Comparison of ENCODE assay signal across 19 cellular contexts in the genomic region with DNA sequence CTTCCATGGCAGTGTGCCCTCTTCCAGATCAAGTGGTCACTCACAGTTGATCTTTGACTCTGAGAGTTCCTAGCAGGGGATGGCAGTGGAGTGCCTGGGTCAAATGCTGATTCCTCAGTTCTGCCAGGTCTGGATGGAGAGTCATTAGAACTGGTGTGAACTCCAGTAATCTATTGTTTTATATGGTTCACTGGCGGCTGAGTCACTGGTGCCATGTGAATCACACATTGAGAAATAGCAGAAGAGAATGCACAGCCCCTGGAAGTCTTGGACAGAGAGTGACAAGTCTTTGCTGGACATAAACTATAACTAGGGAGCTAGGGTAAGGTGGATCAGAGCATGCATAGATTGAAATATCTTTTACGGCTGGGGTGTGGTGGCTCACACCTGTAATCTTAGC.
DNase-seq lines count a peak whose midpoint lies in the region; ATAC-seq, FAIRE-seq and TF ChIP-seq lines count a peak whose summit lies in the region.
"Had no signal": no experiment of that assay in that cellular context is flagged by ENCODE, and none has a peak within 500 bp of the region (broad histone marks: within the 10 kb centered on the region; RNA-seq: fewer than 3 reads in every experiment).

No MANE protein-coding gene starts in this region.

- H2BK15ac ChIP-seq in H1 (ENCODE audit: low read length) (0 out of 2 replicates have a peak overlapping the region, but pooled peaks have one; percentile 31), mesenchymal stem cell (ENCODE audit: low read depth, poor library complexity, severe bottlenecking) (no peak overlapping the region), H9 (ENCODE audit: low read depth, low read length) (no peak overlapping the region)

- H3K4me2 ChIP-seq in H1 (ENCODE audit: insufficient read depth in 1 of 2, low read depth in 2 of 2, low read length in 2 of 2): no peak overlapping the region
- H3K4me2 ChIP-seq in mesenchymal stem cell (ENCODE audit: low read length, poor library complexity, severe bottlenecking): no peak overlapping the region
- H3K4me2 ChIP-seq in H9 (ENCODE audit: insufficient read depth, insufficient read length, low read length): no peak overlapping the region
- no peak overlapping the region for H3K4me2 ChIP-seq in SK-N-SH

- H3K4me3 Mint-ChIP-seq in H9: no peak overlapping the region
- H3K4me3 Mint-ChIP-seq: activated CD4-positive, alpha-beta memory T cell treated with anti-CD3 and anti-CD28 coated beads for 36 hours; activated T-helper 17 cell treated with anti-CD3 and anti-CD28 coated beads, Interleukin-2, amount 50 U/mL, for 72 hours had no signal

- no peaks in the 10 kb centered on the region for H3K79me1 ChIP-seq in H1 (ENCODE audit: low read depth, low read length)
- H3K79me1 ChIP-seq in mesenchymal stem cell (replicated peaks; ENCODE audit: low read length, poor library complexity, severe bottlenecking): no peaks in the 10 kb centered on the region
- no peaks in the 10 kb centered on the region for H3K79me1 ChIP-seq in H9 (ENCODE audit: insufficient read depth, low read depth, low read length, poor library complexity, severe bottlenecking)

- H3K4me3 ChIP-seq in MG63 (no peak overlapping the region), H1 (ENCODE audit: extremely low read depth in 1 of 4, insufficient read depth in 2 of 4, low read depth in 3 of 4, low read length in 4 of 4) (no peak overlapping the region), mesenchymal stem cell (ENCODE audit: insufficient read depth in 1 of 2, low read depth in 1 of 2, low read length in 2 of 2) (no peak overlapping the region), SK-N-SH (ENCODE audit: low read depth in 2 of 2, low read length in 1 of 2) (no peak overlapping the region)
- H3K4me3 ChIP-seq: SK-N-MC had no signal

- H3K27me3 ChIP-seq in MG63 (no peaks in the 10 kb centered on the region), H1 (replicated peaks in 1 of 4; ENCODE audit: control insufficient read depth in 3 of 4, extremely low read depth in 1 of 4, insufficient read depth in 3 of 4, low read length in 3 of 4) (no peaks in the 10 kb centered on the region), mesenchymal stem cell (ENCODE audit: control insufficient read depth in 1 of 2, insufficient read depth in 1 of 2, low read length in 2 of 2) (no peaks in the 10 kb centered on the region), H9 (ENCODE audit: insufficient read depth, low read length) (peaks cover 2% of the 10 kb centered on the region; the same call in 1 of the 2 replicates), SK-N-SH (ENCODE audit: insufficient read depth) (no peaks in the 10 kb centered on the region)

- TF ChIP-seq RAD21 in H1 (IDR thresholded peaks at IDR 0.05 in 1 of 2, conservative IDR thresholded peaks at IDR 0.05 in 1 of 2; ENCODE audit: low read depth in 2 of 2, low read length in 2 of 2) (no peak), SK-N-SH (IDR thresholded peaks at IDR 0.05; ENCODE audit: low read length) (no peak)

- H3K23me2 ChIP-seq in H1 (ENCODE audit: low read depth, low read length): no peaks in the 10 kb centered on the region
- H3K23me2 ChIP-seq in H9 (ENCODE audit: insufficient read length, low read depth, low read length, poor library complexity, severe bottlenecking): no peaks in the 10 kb centered on the region

- peaks cover 3% of the 10 kb centered on the region in 2 experiments; a peak in 3 of 5 replicates for H3K9me3 Mint-ChIP-seq in H9

- H4K20me1 ChIP-seq in H1 (replicated peaks in 1 of 2; ENCODE audit: control insufficient read depth in 1 of 2, insufficient read depth in 2 of 2, low read length in 2 of 2) (no peaks in the 10 kb centered on the region), H9 (ENCODE audit: control insufficient read depth, insufficient read depth, insufficient read length) (no peaks in the 10 kb centered on the region), SK-N-SH (ENCODE audit: insufficient read depth) (no peaks in the 10 kb centered on the region)

- no peak overlapping the region for H3K27ac Mint-ChIP-seq in H9
- H3K27ac Mint-ChIP-seq: activated CD4-positive, alpha-beta memory T cell treated with anti-CD3 and anti-CD28 coated beads for 36 hours; activated T-helper 17 cell treated with anti-CD3 and anti-CD28 coated beads, Interleukin-2, amount 50 U/mL, for 72 hours had no signal

- DNase-seq in EH (ENCODE audit: low read depth) (peak; percentile 71), MG63 (peak; percentile 54), H1 (ENCODE audit: low read depth in 1 of 2, low spot score in 2 of 2) (no peak), mesenchymal stem cell (peak; percentile 26), H9 (no peak), SK-N-SH (no peak)
- DNase-seq: activated CD4-positive, alpha-beta memory T cell treated with anti-CD3 and anti-CD28 coated beads for 36 hours; C1 segment of cervical spinal cord; DND-41; glutamatergic neuron; left cardiac atrium; NCI-H1048; NK-92 treated with Interleukin-12 subunit alpha and Interleukin-12 subunit beta, amount 100 ng/mL, for 24 hours; stimulated activated CD4-positive, alpha-beta T cell treated with anti-CD3 and anti-CD28 coated beads, Interleukin-15, amount 100 ng/mL, for 24 hours had no signal

- H3K36me3 ChIP-seq in MG63: no peaks in the 10 kb centered on the region
- no peaks in the 10 kb centered on the region for H3K36me3 ChIP-seq in H1 (ENCODE audit: control insufficient read depth in 2 of 4, insufficient read depth in 4 of 4, low read length in 3 of 4)
- no peaks in the 10 kb centered on the region for H3K36me3 ChIP-seq in mesenchymal stem cell (ENCODE audit: control insufficient read depth in 1 of 2, insufficient read depth in 2 of 2, low read depth in 1 of 2, low read length in 2 of 2)
- no peaks in the 10 kb centered on the region for H3K36me3 ChIP-seq in SK-N-SH (replicated peaks in 1 of 2; ENCODE audit: control insufficient read depth in 1 of 2, insufficient read depth in 2 of 2, low read length in 1 of 2)

- POLR2A ChIA-PET in H1 (lab: Charles Lee; ENCODE audit: partially characterized antibody): no interaction called here
- POLR2A ChIA-PET in SK-N-SH (lab: Yijun Ruan, JAX): no interaction called here

- ATAC-seq in GM21528 (IDR thresholded peaks at IDR 0.05; ENCODE audit: low FRiP score, unreplicated experiment) (no peak), HG02623 (IDR thresholded peaks at IDR 0.05; ENCODE audit: unreplicated experiment) (no peak)
- ATAC-seq: activated T-helper 17 cell treated with anti-CD3 and anti-CD28 coated beads, Interleukin-2, amount 50 U/mL, for 72 hours; left cardiac atrium had no signal

- H2AK5ac ChIP-seq in H1 (ENCODE audit: low read depth, low read length): peak overlapping the region; percentile 55; the same call in 1 of the 2 replicates
- H2AK5ac ChIP-seq in mesenchymal stem cell (ENCODE audit: low read length, severe bottlenecking): no peak overlapping the region
- no peak overlapping the region for H2AK5ac ChIP-seq in H9 (ENCODE audit: insufficient read length, low read length)

- H3K56ac ChIP-seq in H1 (replicated peaks; ENCODE audit: insufficient read length, low read depth, low read length) (no peak overlapping the region), H9 (ENCODE audit: insufficient read length, low read depth, low read length) (no peak overlapping the region)

- H3K4me1 ChIP-seq in H1 (replicated peaks in 1 of 4; ENCODE audit: control insufficient read depth in 3 of 4, insufficient read depth in 4 of 4, low read length in 3 of 4): peaks cover 3 to 15% (median 9%) of the 10 kb centered on the region in 4 experiments; a peak in 6 of 7 replicates
- H3K4me1 ChIP-seq in mesenchymal stem cell (ENCODE audit: control insufficient read depth, insufficient read depth, low read depth, low read length): no peaks in the 10 kb centered on the region
- peaks cover 2% of the 10 kb centered on the region; the same call in 1 of the 2 replicates for H3K4me1 ChIP-seq in H9 (ENCODE audit: insufficient read depth, low read length)
- H3K4me1 ChIP-seq in SK-N-SH (ENCODE audit: control insufficient read depth in 1 of 2, insufficient read depth in 2 of 2, low read depth in 1 of 2, low read length in 1 of 2): no peaks in the 10 kb centered on the region

- TF ChIP-seq CTCF in H1 (IDR thresholded peaks at IDR 0.05; ENCODE audit: control extremely low read depth in 1 of 3, insufficient read depth in 1 of 3, low read depth in 1 of 3, low read length in 3 of 3) (no peak), H9 (conservative IDR thresholded peaks at IDR 0.05) (no peak), SK-N-SH (IDR thresholded peaks at IDR 0.05) (no peak)

- H3K9ac ChIP-seq in H1 (replicated peaks in 1 of 4; ENCODE audit: extremely low read depth in 1 of 4, low read depth in 3 of 4, low read length in 3 of 4) (no peak overlapping the region), mesenchymal stem cell (ENCODE audit: low read length) (no peak overlapping the region), H9 (ENCODE audit: extremely low read depth, insufficient read length, low read length) (no peak overlapping the region), SK-N-SH (no peak overlapping the region)
- H3K9ac ChIP-seq: parathyroid adenoma had no signal

- H4K8ac ChIP-seq in H1 (ENCODE audit: extremely low read depth, insufficient read depth, low read length): no peak overlapping the region
- no peak overlapping the region for H4K8ac ChIP-seq in mesenchymal stem cell (ENCODE audit: low read length)
- no peak overlapping the region for H4K8ac ChIP-seq in H9 (replicated peaks; ENCODE audit: insufficient read length, low read depth, low read length)

- TF ChIP-seq EP300 in H1 (IDR thresholded peaks at IDR 0.05; ENCODE audit: borderline replicate concordance in 1 of 2, low read depth in 2 of 2, low read length in 2 of 2): no peak
- no peak for TF ChIP-seq EP300 in SK-N-SH (IDR thresholded peaks at IDR 0.05; ENCODE audit: borderline replicate concordance in 1 of 2, low read depth in 1 of 2, low read length in 1 of 2)

- H4K91ac ChIP-seq in H1 (replicated peaks; ENCODE audit: insufficient read length, low read length) (peak overlapping the region; percentile 39), mesenchymal stem cell (ENCODE audit: low read length) (no peak overlapping the region), H9 (ENCODE audit: insufficient read length, low read depth, low read length) (no peak overlapping the region)

- H3K9me2 ChIP-seq in SK-N-SH: no peaks in the 10 kb centered on the region

- H2AFZ ChIP-seq in H1 (ENCODE audit: low read length) (no peak overlapping the region), mesenchymal stem cell (ENCODE audit: low read depth, low read length) (no peak overlapping the region), H9 (ENCODE audit: low read length) (no peak overlapping the region), SK-N-SH (ENCODE audit: low read depth) (no peak overlapping the region)
- H2AFZ ChIP-seq: parathyroid adenoma had no signal

- H3K14ac ChIP-seq in H1 (ENCODE audit: insufficient read length) (no peak overlapping the region), mesenchymal stem cell (ENCODE audit: low read length in 2 of 2) (no peak overlapping the region), H9 (ENCODE audit: insufficient read depth, low read length) (no peak overlapping the region)

- no peak overlapping the region for H4K5ac ChIP-seq in H1 (ENCODE audit: insufficient read length, low read depth, low read length)
- H4K5ac ChIP-seq in H9 (ENCODE audit: insufficient read length, low read depth, low read length): no peak overlapping the region

- H3K18ac ChIP-seq in H1 (ENCODE audit: extremely low read depth, low read length): no peak overlapping the region
- no peak overlapping the region for H3K18ac ChIP-seq in mesenchymal stem cell (ENCODE audit: low read depth in 1 of 2, low read length in 2 of 2)
- H3K18ac ChIP-seq in H9 (ENCODE audit: insufficient read length, low read depth, low read length): no peak overlapping the region

- H3F3A ChIP-seq in SK-N-SH (replicated peaks; ENCODE audit: insufficient read depth): no peaks in the 10 kb centered on the region

- peak overlapping the region; percentile 73; the same call in 1 of the 2 replicates for H2BK20ac ChIP-seq in H1 (ENCODE audit: low read length)
- no peak overlapping the region for H2BK20ac ChIP-seq in H9 (ENCODE audit: low read depth, low read length, poor library complexity, severe bottlenecking)

- CTCF ChIA-PET in H1 (lab: Charles Lee; ENCODE audit: partially characterized antibody): interaction anchor here (1.0 kb wide), 1 partner anchor 11 kb away, joined by 3 read pairs; no protein-coding TSS in a partner anchor
- CTCF ChIA-PET in SK-N-SH (lab: Yijun Ruan, JAX): no interaction called here

- H2BK5ac ChIP-seq in H1 (ENCODE audit: low read depth, low read length): no peak overlapping the region
- H2BK5ac ChIP-seq in mesenchymal stem cell (ENCODE audit: low read depth, low read length, poor library complexity, severe bottlenecking): no peak overlapping the region
- no peak overlapping the region for H2BK5ac ChIP-seq in H9 (ENCODE audit: insufficient read length, low read length)

- no peak overlapping the region for H3K27ac ChIP-seq in H1 (ENCODE audit: low read depth, low read length)
- no peak overlapping the region for H3K27ac ChIP-seq in mesenchymal stem cell (ENCODE audit: low read length, poor library complexity, severe bottlenecking)
- H3K27ac ChIP-seq in H9 (ENCODE audit: insufficient read length, low read depth, low read length): no peak overlapping the region
- H3K27ac ChIP-seq in SK-N-SH (ENCODE audit: low read depth in 2 of 2, low read length in 1 of 2): no peak overlapping the region
- H3K27ac ChIP-seq: parathyroid adenoma, SK-N-MC had no signal

- FAIRE-seq in H1 (lab: Jason Lieb, UNC): no peak

- H2BK12ac ChIP-seq in H1 (ENCODE audit: low read depth, low read length) (peak overlapping the region; percentile 81; the same call in 1 of the 2 replicates), mesenchymal stem cell (ENCODE audit: low read length in 2 of 2) (no peak overlapping the region), H9 (ENCODE audit: insufficient read length, low read depth, low read length) (no peak overlapping the region)

- H2BK120ac ChIP-seq in H1 (replicated peaks; ENCODE audit: low read depth, low read length): peak overlapping the region; percentile 55
- H2BK120ac ChIP-seq in mesenchymal stem cell (ENCODE audit: low read depth, low read length): no peak overlapping the region
- no peak overlapping the region for H2BK120ac ChIP-seq in H9 (ENCODE audit: low read depth, low read length, poor library complexity, severe bottlenecking)

- no peak for TF ChIP-seq POLR2A in H1 (IDR thresholded peaks at IDR 0.05; ENCODE audit: control extremely low read depth in 1 of 2, low read depth in 2 of 2, low read length in 2 of 2)

- H3K9me3 ChIP-seq in MG63 (no peaks in the 10 kb centered on the region), H1 (ENCODE audit: insufficient read depth in 2 of 2, low read depth in 1 of 2, low read length in 1 of 2) (no peaks in the 10 kb centered on the region), mesenchymal stem cell (ENCODE audit: control insufficient read depth, low read length) (no peaks in the 10 kb centered on the region), H9 (ENCODE audit: control insufficient read depth, low read depth, low read length) (no peaks in the 10 kb centered on the region), SK-N-SH (no peaks in the 10 kb centered on the region)

- peaks cover 7 to 14% (median 8%) of the 10 kb centered on the region in 3 experiments for H3K36me3 Mint-ChIP-seq in H9 (ENCODE audit: insufficient read depth in 1 of 3, low read depth in 3 of 3)
- H3K36me3 Mint-ChIP-seq: activated CD4-positive, alpha-beta memory T cell treated with anti-CD3 and anti-CD28 coated beads for 36 hours had no signal

- 88% methylated on average over 2 of the region's 2 CpGs; no CpG with 5 or more reads in 1 of the 2 experiments for WGBS in H1 (ENCODE audit: extremely low coverage in 1 of 2, insufficient coverage in 1 of 2, insufficient read length in 1 of 2, insufficient replicate concordance in 2 of 2, low coverage in 1 of 2, low lambda C conversion rate in 2 of 2, missing lambda C conversion rate in 1 of 2), 2 experiments
- WGBS in mesenchymal stem cell: 87% methylated on average over 2 of the region's 2 CpGs
- WGBS in H9 (ENCODE audit: extremely low coverage, insufficient read length, low lambda C conversion rate): no CpG with 5 or more reads among the region's 2 CpGs
- WGBS in SK-N-SH (ENCODE audit: low lambda C conversion rate): 44% methylated on average over 2 of the region's 2 CpGs

- H3K79me2 ChIP-seq in H1 (ENCODE audit: control insufficient read depth in 1 of 2, insufficient read depth in 2 of 2, low read length in 2 of 2): no peaks in the 10 kb centered on the region
- no peaks in the 10 kb centered on the region for H3K79me2 ChIP-seq in H9 (ENCODE audit: insufficient read depth, low read length)
- no peaks in the 10 kb centered on the region for H3K79me2 ChIP-seq in SK-N-SH (ENCODE audit: insufficient read depth)
- H3K79me2 ChIP-seq: parathyroid adenoma had no signal

- H3K4ac ChIP-seq in H1 (replicated peaks; ENCODE audit: insufficient read length, low read depth, low read length) (no peak overlapping the region), mesenchymal stem cell (ENCODE audit: low read depth in 1 of 2, low read length in 2 of 2) (no peak overlapping the region), H9 (ENCODE audit: low read depth, low read length) (no peak overlapping the region)

- no peaks in the 10 kb centered on the region; the same call in none of the 2 replicates for H3K27me3 Mint-ChIP-seq in H9 (ENCODE audit: low read depth)

- no peak overlapping the region for H3K23ac ChIP-seq in H1 (ENCODE audit: insufficient read length)
- H3K23ac ChIP-seq in mesenchymal stem cell (ENCODE audit: low read length in 2 of 2): no peak overlapping the region
- H3K23ac ChIP-seq in H9 (ENCODE audit: insufficient read length, low read depth, low read length): no peak overlapping the region

- no peak overlapping the region for H3T11ph ChIP-seq in H9 (ENCODE audit: low read length)

- peaks cover 23 to 31% of the 10 kb centered on the region in 2 experiments for H3K4me1 Mint-ChIP-seq in H9
- H3K4me1 Mint-ChIP-seq: activated T-helper 17 cell treated with anti-CD3 and anti-CD28 coated beads, Interleukin-2, amount 50 U/mL, for 72 hours had no signal

Comparison
In these comparisons a context has a peak if more than half of its experiments do, and no peak if none do; other contexts are left out.
1. DNase-seq: peak in EH (single experiment), MG63 (single experiment) and mesenchymal stem cell (single experiment); none in H1 (0 of 2), H9 (single experiment) and SK-N-SH (single experiment).